In the genomic region with DNA sequence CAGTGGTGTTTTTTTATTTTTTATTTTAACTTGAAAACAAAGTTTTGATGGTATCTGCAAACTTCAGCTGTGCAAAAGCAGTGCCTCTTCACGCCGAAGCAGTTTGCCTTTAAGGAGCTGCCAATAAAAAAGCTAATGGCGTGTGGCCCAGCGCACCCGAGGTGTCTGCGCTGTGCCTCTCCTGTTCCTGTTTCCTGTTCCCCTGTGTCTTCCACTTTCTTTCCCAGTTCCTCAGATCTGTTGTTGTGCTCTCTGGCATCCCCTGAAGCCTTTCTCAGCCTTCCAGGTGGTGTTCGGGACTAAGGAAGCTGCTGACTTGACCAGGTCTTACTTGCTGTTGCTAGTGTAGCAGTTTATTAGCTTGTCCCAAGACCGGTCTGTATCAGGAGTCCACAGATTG, we compare ENCODE assay signal across 13 cellular contexts.
DNase-seq lines count a peak whose midpoint lies in the region; ATAC-seq and TF ChIP-seq lines count a peak whose summit lies in the region.
"Had no signal": no experiment of that assay in that cellular context is flagged by ENCODE, and none has a peak within 500 bp of the region (broad histone marks: within the 10 kb centered on the region; RNA-seq: fewer than 3 reads in every experiment).

No MANE protein-coding gene starts in this region.

- peaks cover 29% of the 10 kb centered on the region for H3K36me3 Mint-ChIP-seq in activated T-helper 17 cell treated with anti-CD3 and anti-CD28 coated beads, Interleukin-2, amount 50 U/mL, for 72 hours (ENCODE audit: low read depth)

- in situ Hi-C loops in brain microvascular endothelial cell (cut with HindIII; ENCODE audit: low pct_ligation_motif_present, low sequenced_read_pairs), result no loop called here

- DNase-seq in LNCaP clone FGC (ENCODE audit: low read depth), result peak; percentile 43
- no peak for DNase-seq in brain microvascular endothelial cell
- DNase-seq in left lung, result no peak
- no peak for DNase-seq in testis
- DNase-seq in posterior vena cava (ENCODE audit: low spot score), result no peak
- DNase-seq in head of caudate nucleus, result no peak
- DNase-seq: activated T-cell treated with anti-CD3 and anti-CD28 coated beads, Interleukin-2, amount 50 U/mL, for 24 hours; amniotic stem cell; Caco-2; hippocampal formation; NCI-H1930 had no signal

- no peaks in the 10 kb centered on the region for H3K27me3 ChIP-seq in brain microvascular endothelial cell (replicated peaks)
- H3K27me3 ChIP-seq in left lung, result no peaks in the 10 kb centered on the region
- H3K27me3 ChIP-seq in testis, result no peaks in the 10 kb centered on the region

- H3K27ac Mint-ChIP-seq in activated T-helper 17 cell treated with anti-CD3 and anti-CD28 coated beads, Interleukin-2, amount 50 U/mL, for 72 hours, result no peak overlapping the region

- H3K9me3 Mint-ChIP-seq in activated T-helper 17 cell treated with anti-CD3 and anti-CD28 coated beads, Interleukin-2, amount 50 U/mL, for 72 hours, result no peaks in the 10 kb centered on the region
- H3K9me3 Mint-ChIP-seq: activated T-cell treated with anti-CD3 and anti-CD28 coated beads, Interleukin-2, amount 50 U/mL, for 24 hours had no signal

- 48 to 54% methylated on average over 8 of the region's 8 CpGs for WGBS in testis, 2 donors

- H3K27ac ChIP-seq in brain microvascular endothelial cell (peak overlapping the region; percentile 94), left lung (peak overlapping the region in 1 of 2 donors; percentile 43), testis (peak overlapping the region; percentile 19 to 71)

- no peak for TF ChIP-seq CTCF in LNCaP clone FGC (IDR thresholded peaks at IDR 0.05; ENCODE audit: control insufficient read depth, extremely low read depth, insufficient read depth)
- no peak for TF ChIP-seq CTCF in brain microvascular endothelial cell (IDR thresholded peaks at IDR 0.05; ENCODE audit: low read depth, low read length, missing control alignments)
- TF ChIP-seq CTCF in left lung (IDR thresholded peaks at IDR 0.05), result no peak
- TF ChIP-seq CTCF in testis (IDR thresholded peaks at IDR 0.05), result no peak

- peaks cover 8% of the 10 kb centered on the region for H3K4me1 Mint-ChIP-seq in activated T-helper 17 cell treated with anti-CD3 and anti-CD28 coated beads, Interleukin-2, amount 50 U/mL, for 72 hours

- H3K9me3 ChIP-seq in left lung (no peaks in the 10 kb centered on the region), testis (no peaks in the 10 kb centered on the region)
- H3K9me3 ChIP-seq: Caco-2 had no signal

- no peaks in the 10 kb centered on the region for H3K27me3 Mint-ChIP-seq in activated T-helper 17 cell treated with anti-CD3 and anti-CD28 coated beads, Interleukin-2, amount 50 U/mL, for 72 hours
- H3K27me3 Mint-ChIP-seq: activated T-cell treated with anti-CD3 and anti-CD28 coated beads, Interleukin-2, amount 50 U/mL, for 24 hours had no signal

- intact Hi-C loops in left lung (cut with DNase I), result no loop called here
- intact Hi-C loops in testis (cut with DNase I; ENCODE audit: low total_unique reads), result no loop called here
- intact Hi-C loops in posterior vena cava (cut with DNase I), result no loop called here
- intact Hi-C loops in head of caudate nucleus (cut with DNase I), result no loop called here

- H3K36me3 ChIP-seq in brain microvascular endothelial cell (replicated peaks), result no peaks in the 10 kb centered on the region
- peaks cover 0 to 20% of the 10 kb centered on the region in 2 donors for H3K36me3 ChIP-seq in left lung
- no peaks in the 10 kb centered on the region for H3K36me3 ChIP-seq in testis (ENCODE audit: low read depth, missing control alignments)

- ATAC-seq in left lung, result peak; percentile 26
- ATAC-seq in activated T-helper 17 cell treated with anti-CD3 and anti-CD28 coated beads, Interleukin-2, amount 50 U/mL, for 72 hours (replicated peaks), result no peak
- ATAC-seq: activated CD4-positive, CD25-positive, alpha-beta regulatory T cell treated with anti-CD3 and anti-CD28 coated beads, Interleukin-2, amount 50 U/mL, for 24 hours had no signal

- H3K4me3 ChIP-seq in LNCaP clone FGC (ENCODE audit: low read depth, low read length) (peak overlapping the region; percentile 31), brain microvascular endothelial cell (ENCODE audit: low read depth, low read length) (no peak overlapping the region), left lung (no peak overlapping the region), testis (no peak overlapping the region)

- no peak overlapping the region for H3K4me3 Mint-ChIP-seq in activated T-helper 17 cell treated with anti-CD3 and anti-CD28 coated beads, Interleukin-2, amount 50 U/mL, for 72 hours
- H3K4me3 Mint-ChIP-seq: activated T-cell treated with anti-CD3 and anti-CD28 coated beads, Interleukin-2, amount 50 U/mL, for 24 hours had no signal

- TF ChIP-seq POLR2A in testis (IDR thresholded peaks at IDR 0.05), result no peak

- peaks cover 24 to 27% of the 10 kb centered on the region in 2 donors for H3K4me1 ChIP-seq in left lung
- peaks cover 7% of the 10 kb centered on the region for H3K4me1 ChIP-seq in testis
- H3K4me1 ChIP-seq: Caco-2 had no signal
